Comparison of ENCODE assay signal across 2 cellular contexts in the genomic region with DNA sequence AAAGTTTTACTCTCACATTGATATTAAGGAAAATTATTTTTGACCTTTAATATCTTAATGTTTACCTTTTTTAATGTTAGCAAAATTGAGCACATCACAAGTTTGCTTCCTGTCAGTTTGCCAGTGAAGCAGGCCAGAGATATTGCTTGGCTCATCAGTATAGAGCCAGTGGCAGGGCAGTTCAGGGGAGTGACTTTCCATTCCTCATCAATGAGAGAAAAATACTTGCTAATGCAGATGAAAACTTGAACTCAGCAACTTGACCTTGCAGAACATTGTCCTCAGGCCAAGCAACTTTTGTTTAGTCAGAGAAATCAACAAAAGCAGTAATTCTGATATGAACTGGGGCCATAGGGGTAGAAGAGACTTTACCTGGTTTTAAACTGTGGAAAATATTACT.
TF ChIP-seq lines count a peak whose summit lies in the region.

No MANE protein-coding gene starts in this region.

TF ChIP-seq in SK-N-SH treated with all-trans-retinoic acid at 6 μM for 48 hours, 23 proteins besides CTCF, POLR2A, EP300 and RAD21 (continued from another document):
- TF ChIP-seq, protein P1, sequence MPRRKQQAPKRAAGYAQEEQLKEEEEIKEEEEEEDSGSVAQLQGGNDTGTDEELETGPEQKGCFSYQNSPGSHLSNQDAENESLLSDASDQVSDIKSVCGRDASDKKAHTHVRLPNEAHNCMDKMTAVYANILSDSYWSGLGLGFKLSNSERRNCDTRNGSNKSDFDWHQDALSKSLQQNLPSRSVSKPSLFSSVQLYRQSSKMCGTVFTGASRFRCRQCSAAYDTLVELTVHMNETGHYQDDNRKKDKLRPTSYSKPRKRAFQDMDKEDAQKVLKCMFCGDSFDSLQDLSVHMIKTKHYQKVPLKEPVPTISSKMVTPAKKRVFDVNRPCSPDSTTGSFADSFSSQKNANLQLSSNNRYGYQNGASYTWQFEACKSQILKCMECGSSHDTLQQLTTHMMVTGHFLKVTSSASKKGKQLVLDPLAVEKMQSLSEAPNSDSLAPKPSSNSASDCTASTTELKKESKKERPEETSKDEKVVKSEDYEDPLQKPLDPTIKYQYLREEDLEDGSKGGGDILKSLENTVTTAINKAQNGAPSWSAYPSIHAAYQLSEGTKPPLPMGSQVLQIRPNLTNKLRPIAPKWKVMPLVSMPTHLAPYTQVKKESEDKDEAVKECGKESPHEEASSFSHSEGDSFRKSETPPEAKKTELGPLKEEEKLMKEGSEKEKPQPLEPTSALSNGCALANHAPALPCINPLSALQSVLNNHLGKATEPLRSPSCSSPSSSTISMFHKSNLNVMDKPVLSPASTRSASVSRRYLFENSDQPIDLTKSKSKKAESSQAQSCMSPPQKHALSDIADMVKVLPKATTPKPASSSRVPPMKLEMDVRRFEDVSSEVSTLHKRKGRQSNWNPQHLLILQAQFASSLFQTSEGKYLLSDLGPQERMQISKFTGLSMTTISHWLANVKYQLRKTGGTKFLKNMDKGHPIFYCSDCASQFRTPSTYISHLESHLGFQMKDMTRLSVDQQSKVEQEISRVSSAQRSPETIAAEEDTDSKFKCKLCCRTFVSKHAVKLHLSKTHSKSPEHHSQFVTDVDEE (CRISPR knock-in tag; IDR thresholded peaks at IDR 0.05), result no peak
- TF ChIP-seq CSDC2 (CRISPR knock-in tag; IDR thresholded peaks at IDR 0.05), result no peak
- no peak for TF ChIP-seq TCF4 (CRISPR knock-in tag; IDR thresholded peaks at IDR 0.05; ENCODE audit: borderline replicate concordance)
- TF ChIP-seq PPARA (CRISPR knock-in tag; IDR thresholded peaks at IDR 0.05; ENCODE audit: borderline replicate concordance), result no peak
- no peak for TF ChIP-seq ESRRG (CRISPR knock-in tag; IDR thresholded peaks at IDR 0.05)
- TF ChIP-seq ARNTL (CRISPR knock-in tag; IDR thresholded peaks at IDR 0.05; ENCODE audit: borderline replicate concordance, low read depth), result no peak
- no peak for TF ChIP-seq ZC3H10 (CRISPR knock-in tag; IDR thresholded peaks at IDR 0.05)
- TF ChIP-seq SNAI2 (CRISPR knock-in tag; IDR thresholded peaks at IDR 0.05), result no peak
- no peak for TF ChIP-seq ZNF8 (CRISPR knock-in tag; IDR thresholded peaks at IDR 0.05)
- TF ChIP-seq, protein P2, sequence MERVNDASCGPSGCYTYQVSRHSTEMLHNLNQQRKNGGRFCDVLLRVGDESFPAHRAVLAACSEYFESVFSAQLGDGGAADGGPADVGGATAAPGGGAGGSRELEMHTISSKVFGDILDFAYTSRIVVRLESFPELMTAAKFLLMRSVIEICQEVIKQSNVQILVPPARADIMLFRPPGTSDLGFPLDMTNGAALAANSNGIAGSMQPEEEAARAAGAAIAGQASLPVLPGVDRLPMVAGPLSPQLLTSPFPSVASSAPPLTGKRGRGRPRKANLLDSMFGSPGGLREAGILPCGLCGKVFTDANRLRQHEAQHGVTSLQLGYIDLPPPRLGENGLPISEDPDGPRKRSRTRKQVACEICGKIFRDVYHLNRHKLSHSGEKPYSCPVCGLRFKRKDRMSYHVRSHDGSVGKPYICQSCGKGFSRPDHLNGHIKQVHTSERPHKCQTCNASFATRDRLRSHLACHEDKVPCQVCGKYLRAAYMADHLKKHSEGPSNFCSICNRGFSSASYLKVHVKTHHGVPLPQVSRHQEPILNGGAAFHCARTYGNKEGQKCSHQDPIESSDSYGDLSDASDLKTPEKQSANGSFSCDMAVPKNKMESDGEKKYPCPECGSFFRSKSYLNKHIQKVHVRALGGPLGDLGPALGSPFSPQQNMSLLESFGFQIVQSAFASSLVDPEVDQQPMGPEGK (CRISPR knock-in tag; IDR thresholded peaks at IDR 0.05; ENCODE audit: borderline replicate concordance), result no peak
- no peak for TF ChIP-seq ZFP30 (CRISPR knock-in tag; IDR thresholded peaks at IDR 0.05)
- no peak for TF ChIP-seq BACH2 (CRISPR knock-in tag; IDR thresholded peaks at IDR 0.05; ENCODE audit: borderline replicate concordance)

TF ChIP-seq in SK-N-SH, 30 proteins besides CTCF, POLR2A, EP300 and RAD21 (continued from another document):
- TF ChIP-seq, protein P3, sequence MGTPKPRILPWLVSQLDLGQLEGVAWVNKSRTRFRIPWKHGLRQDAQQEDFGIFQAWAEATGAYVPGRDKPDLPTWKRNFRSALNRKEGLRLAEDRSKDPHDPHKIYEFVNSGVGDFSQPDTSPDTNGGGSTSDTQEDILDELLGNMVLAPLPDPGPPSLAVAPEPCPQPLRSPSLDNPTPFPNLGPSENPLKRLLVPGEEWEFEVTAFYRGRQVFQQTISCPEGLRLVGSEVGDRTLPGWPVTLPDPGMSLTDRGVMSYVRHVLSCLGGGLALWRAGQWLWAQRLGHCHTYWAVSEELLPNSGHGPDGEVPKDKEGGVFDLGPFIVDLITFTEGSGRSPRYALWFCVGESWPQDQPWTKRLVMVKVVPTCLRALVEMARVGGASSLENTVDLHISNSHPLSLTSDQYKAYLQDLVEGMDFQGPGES (IDR thresholded peaks at IDR 0.05; ENCODE audit: low read depth, low read length), result no peak
- TF ChIP-seq SMC3 (IDR thresholded peaks at IDR 0.05; ENCODE audit: low read depth, low read length), result no peak
